ENCODE assay signal across 25 cellular contexts in genomic region chr11:12453243-12453642, GRCh38.
A peak's percentile ranks its signal among the peaks of the same experiment; 100 is the strongest.
DNase-seq lines count a peak whose midpoint lies in the region; ATAC-seq and TF ChIP-seq lines count a peak whose summit lies in the region.
"Had no signal": no experiment of that assay in that cellular context is flagged by ENCODE, and none has a peak within 500 bp of the region (broad histone marks: within the 10 kb centered on the region; RNA-seq: fewer than 3 reads in every experiment).

No MANE protein-coding gene starts in this region.

- H2BK20ac ChIP-seq in H9 (ENCODE audit: low read depth, low read length, poor library complexity, severe bottlenecking) (no peak overlapping the region), IMR-90 (ENCODE audit: low read depth, low read length) (no peak overlapping the region)

- DNase-seq in H9, result no peak
- DNase-seq in IMR-90, result no peak
- DNase-seq in mesothelial cell of epicardium (ENCODE audit: low spot score in 2 of 2, unreplicated experiment in 2 of 2), result no peak
- DNase-seq in NOMO-1 (lab: John Stamatoyannopoulos, UW; ENCODE audit: unreplicated experiment in 2 of 2), result no peak
- no peak for DNase-seq in D341Med (ENCODE audit: low spot score)
- DNase-seq in activated CD4-positive, alpha-beta T cell treated with anti-CD3 and anti-CD28 coated beads, Interleukin-2, amount 50 U/mL, for 1 hour, result no peak
- DNase-seq: Caco-2; DMS 273 treated with DMSO at 0.1 percent for 48 hours; DMS79; GF-D8; GOT3; HCEC 1CT; NCI-H1092; NCI-H1417 treated with DMSO at 0.1 percent for 48 hours; NCI-H187 treated with DMSO at 0.1 percent for 48 hours; NCI-H446 treated with DMSO at 0.1 percent for 48 hours; NCI-H526; NCI-H82; NK-92 treated with Interleukin-12 subunit alpha and Interleukin-12 subunit beta, amount 100 ng/mL, for 24 hours; PC-9; SHP77 had no signal

- H3K79me1 ChIP-seq in H9 (ENCODE audit: insufficient read depth, low read depth, low read length, poor library complexity, severe bottlenecking) (no peaks in the 10 kb centered on the region), IMR-90 (ENCODE audit: low read depth in 1 of 2, low read length in 2 of 2) (peaks cover 50 to 93% of the 10 kb centered on the region in 2 experiments)

- H2AK5ac ChIP-seq in H9 (ENCODE audit: insufficient read length, low read length) (no peak overlapping the region), IMR-90 (ENCODE audit: low read depth, low read length) (peak overlapping the region; percentile 23; the same call in 1 of the 2 replicates)

- no peak overlapping the region for H2BK15ac ChIP-seq in H9 (ENCODE audit: low read depth, low read length)
- no peak overlapping the region for H2BK15ac ChIP-seq in IMR-90 (ENCODE audit: low read depth, low read length)

- H3K4me2 ChIP-seq in H9 (ENCODE audit: insufficient read depth, insufficient read length, low read length), result no peak overlapping the region
- no peak overlapping the region for H3K4me2 ChIP-seq in IMR-90 (ENCODE audit: low read depth, low read length)
- H3K4me2 ChIP-seq: PC-9 had no signal

- no peak overlapping the region for H3K27ac ChIP-seq in H9 (ENCODE audit: insufficient read length, low read depth, low read length)
- H3K27ac ChIP-seq in IMR-90 (ENCODE audit: insufficient read depth, low read length), result no peak overlapping the region
- peak overlapping the region; percentile 49 for H3K27ac ChIP-seq in stomach smooth muscle (ENCODE audit: low read length)
- H3K27ac ChIP-seq: C4-2B, PC-9 had no signal

- in situ Hi-C loops in IMR-90 (cut with MboI; ENCODE audit: low sequenced_read_pairs), result no loop called here

- peaks cover 3% of the 10 kb centered on the region; the same call in 1 of the 2 replicates for H3K36me3 ChIP-seq in IMR-90 (ENCODE audit: control insufficient read depth, insufficient read depth, low read length)
- H3K36me3 ChIP-seq in stomach smooth muscle (ENCODE audit: control insufficient read depth in 2 of 2, insufficient read depth in 2 of 2, low read length in 2 of 2), result peaks cover 0 to 2% of the 10 kb centered on the region in 2 donors

- H3K56ac ChIP-seq in H9 (ENCODE audit: insufficient read length, low read depth, low read length), result no peak overlapping the region
- H3K56ac ChIP-seq in IMR-90 (ENCODE audit: extremely low read depth, insufficient read depth, low read length), result no peak overlapping the region

- H3K79me2 ChIP-seq in H9 (ENCODE audit: insufficient read depth, low read length), result no peaks in the 10 kb centered on the region

- WGBS in H9 (ENCODE audit: extremely low coverage, insufficient read length, low lambda C conversion rate), result no CpG with 5 or more reads among the region's 2 CpGs
- WGBS in IMR-90 (ENCODE audit: extremely low coverage in 2 of 2, insufficient read length in 1 of 2), 2 experiments, result 100% methylated on average over 1 of the region's 2 CpGs; no CpG with 5 or more reads in 1 of the 2 experiments

- no peak overlapping the region for H2BK120ac ChIP-seq in H9 (ENCODE audit: low read depth, low read length, poor library complexity, severe bottlenecking)
- no peak overlapping the region for H2BK120ac ChIP-seq in IMR-90 (ENCODE audit: low read depth, low read length)

- H3K36me3 Mint-ChIP-seq in H9 (ENCODE audit: insufficient read depth in 1 of 3, low read depth in 3 of 3) (no peaks in the 10 kb centered on the region; a peak in 1 of 7 replicates), mesothelial cell of epicardium (no peaks in the 10 kb centered on the region)
- H3K36me3 Mint-ChIP-seq: CD8-positive, alpha-beta T cell had no signal

- ATAC-seq in IMR-90 (ENCODE audit: low read depth), result no peak
- ATAC-seq: CD8-positive, alpha-beta T cell had no signal

- no peak overlapping the region for H2BK5ac ChIP-seq in H9 (ENCODE audit: insufficient read length, low read length)
- no peak overlapping the region for H2BK5ac ChIP-seq in IMR-90 (ENCODE audit: low read depth, low read length, poor library complexity, severe bottlenecking)

- TF ChIP-seq RAD21 in IMR-90 (IDR thresholded peaks at IDR 0.05; ENCODE audit: low read length), result no peak

- H3K4me1 Mint-ChIP-seq in H9 (peaks cover 17 to 21% of the 10 kb centered on the region in 2 experiments), mesothelial cell of epicardium (peaks cover 13% of the 10 kb centered on the region)
- H3K4me1 Mint-ChIP-seq: B cell had no signal

- no peak overlapping the region for H4K91ac ChIP-seq in H9 (ENCODE audit: insufficient read length, low read depth, low read length)
- H4K91ac ChIP-seq in IMR-90 (ENCODE audit: insufficient read depth, low read depth, low read length), result no peak overlapping the region

- no peak for TF ChIP-seq CTCF in H9 (conservative IDR thresholded peaks at IDR 0.05)
- no peak for TF ChIP-seq CTCF in IMR-90 (conservative IDR thresholded peaks at IDR 0.05; ENCODE audit: low read depth, low read length)
- TF ChIP-seq CTCF in mesothelial cell of epicardium (IDR thresholded peaks at IDR 0.05; ENCODE audit: unreplicated experiment), result no peak

- peaks cover 2% of the 10 kb centered on the region; the same call in 1 of the 2 replicates for H3K27me3 ChIP-seq in H9 (ENCODE audit: insufficient read depth, low read length)
- no peaks in the 10 kb centered on the region for H3K27me3 ChIP-seq in IMR-90 (ENCODE audit: control insufficient read depth, insufficient read depth, low read length)
- H3K27me3 ChIP-seq in stomach smooth muscle (ENCODE audit: control insufficient read depth in 1 of 2, insufficient read depth in 2 of 2, low read length in 2 of 2), result no peaks in the 10 kb centered on the region

- H3K4me3 Mint-ChIP-seq in H9 (no peak overlapping the region), mesothelial cell of epicardium (no peak overlapping the region)
- H3K4me3 Mint-ChIP-seq: B cell; CD8-positive, alpha-beta T cell had no signal

- no peak overlapping the region for H4K8ac ChIP-seq in H9 (replicated peaks; ENCODE audit: insufficient read length, low read depth, low read length)
- H4K8ac ChIP-seq in IMR-90 (ENCODE audit: low read depth in 2 of 2, low read length in 2 of 2), result no peak overlapping the region

- no peak overlapping the region for H2AK9ac ChIP-seq in IMR-90 (replicated peaks; ENCODE audit: low read depth, low read length, poor library complexity)

- H2AFZ ChIP-seq in H9 (ENCODE audit: low read length), result no peak overlapping the region
- no peak overlapping the region for H2AFZ ChIP-seq in IMR-90 (replicated peaks; ENCODE audit: low read length, poor library complexity)
- H2AFZ ChIP-seq: PC-9 had no signal

- no TSS peak for BruUV-seq in IMR-90 (replicated peaks; lab: Mats Ljungman, UMichigan)

- no peaks in the 10 kb centered on the region for H3K27me3 Mint-ChIP-seq in H9 (ENCODE audit: low read depth)
- no peaks in the 10 kb centered on the region for H3K27me3 Mint-ChIP-seq in mesothelial cell of epicardium (ENCODE audit: low read depth)

- H3K23ac ChIP-seq in H9 (ENCODE audit: insufficient read length, low read depth, low read length) (no peak overlapping the region), IMR-90 (ENCODE audit: low read depth, low read length) (no peak overlapping the region)

- no peak overlapping the region for H3T11ph ChIP-seq in H9 (ENCODE audit: low read length)

- H3K9me1 ChIP-seq in IMR-90 (ENCODE audit: insufficient read depth, low read length), result peaks cover 58% of the 10 kb centered on the region

- 0 out of 2 replicates have a peak, but pooled peaks cover 2% of the 10 kb centered on the region for H3K4me1 ChIP-seq in H9 (ENCODE audit: insufficient read depth, low read length)
- H3K4me1 ChIP-seq in IMR-90 (ENCODE audit: control insufficient read depth, insufficient read depth, low read length), result peaks cover 44% of the 10 kb centered on the region
- peaks cover 63% of the 10 kb centered on the region for H3K4me1 ChIP-seq in stomach smooth muscle (ENCODE audit: control insufficient read depth, insufficient read depth, low read length)
- H3K4me1 ChIP-seq: Caco-2 had no signal

- no peak overlapping the region for H4K5ac ChIP-seq in H9 (ENCODE audit: insufficient read length, low read depth, low read length)
- no peak overlapping the region for H4K5ac ChIP-seq in IMR-90 (ENCODE audit: low read depth, low read length)

- intact Hi-C loops in IMR-90 (cut with micrococcal nuclease), result no loop called here

- H3K27ac Mint-ChIP-seq in H9, result peak overlapping the region in 2 of 3 experiments; percentile 79 to 92; a peak in 4 of 7 replicates
- H3K27ac Mint-ChIP-seq in mesothelial cell of epicardium, result peak overlapping the region; percentile 18
- H3K27ac Mint-ChIP-seq: B cell; CD8-positive, alpha-beta T cell had no signal

- H3K14ac ChIP-seq in H9 (ENCODE audit: insufficient read depth, low read length) (no peak overlapping the region), IMR-90 (replicated peaks; ENCODE audit: low read depth, low read length) (no peak overlapping the region)

- H3K4me3 ChIP-seq in IMR-90 (ENCODE audit: insufficient read depth, low read depth, low read length), result no peak overlapping the region
- H3K4me3 ChIP-seq in stomach smooth muscle (ENCODE audit: low read length in 2 of 2), result no peak overlapping the region
- H3K4me3 ChIP-seq: PC-9 had no signal

- H3K9me3 Mint-ChIP-seq in H9 (no peaks in the 10 kb centered on the region), mesothelial cell of epicardium (no peaks in the 10 kb centered on the region)
- H3K9me3 Mint-ChIP-seq: CD8-positive, alpha-beta T cell had no signal

- no peak overlapping the region for H3K9ac ChIP-seq in H9 (ENCODE audit: extremely low read depth, insufficient read length, low read length)
- no peak overlapping the region for H3K9ac ChIP-seq in IMR-90 (ENCODE audit: low read depth, low read length)
- H3K9ac ChIP-seq in stomach smooth muscle (ENCODE audit: low read length in 2 of 2), result no peak overlapping the region

- H3K23me2 ChIP-seq in H9 (ENCODE audit: insufficient read length, low read depth, low read length, poor library complexity, severe bottlenecking), result no peaks in the 10 kb centered on the region

- no peak overlapping the region for H2BK12ac ChIP-seq in H9 (ENCODE audit: insufficient read length, low read depth, low read length)

- POLR2A ChIA-PET in IMR-90 (lab: Charles Lee; ENCODE audit: unreplicated experiment), result no interaction called here

- H3K4ac ChIP-seq in H9 (ENCODE audit: low read depth, low read length) (no peak overlapping the region), IMR-90 (ENCODE audit: low read depth, low read length) (no peak overlapping the region)

- dilution Hi-C loops in IMR-90 (cut with HindIII; ENCODE audit: low sequenced_read_pairs, unreplicated experiment), result no loop called here

- no peaks in the 10 kb centered on the region for H3K9me3 ChIP-seq in H9 (ENCODE audit: control insufficient read depth, low read depth, low read length)
- H3K9me3 ChIP-seq in IMR-90 (ENCODE audit: control insufficient read depth, insufficient read depth, low read length), result no peaks in the 10 kb centered on the region
- no peaks in the 10 kb centered on the region for H3K9me3 ChIP-seq in stomach smooth muscle (ENCODE audit: control insufficient read depth in 2 of 2, low read length in 2 of 2)
- H3K9me3 ChIP-seq: Caco-2 had no signal

- CTCF ChIA-PET in IMR-90 (lab: Yijun Ruan, JAX), result interaction anchor here (0.9 to 1.5 kb wide), 2 partner anchors 25 to 700 kb away, joined by 3 read pairs; no protein-coding TSS in a partner anchor

- H4K20me1 ChIP-seq in H9 (ENCODE audit: control insufficient read depth, insufficient read depth, insufficient read length) (no peaks in the 10 kb centered on the region), IMR-90 (ENCODE audit: insufficient read depth, low read length) (peaks cover 71% of the 10 kb centered on the region)

- TF ChIP-seq POLR2A in IMR-90 (IDR thresholded peaks at IDR 0.05; ENCODE audit: low read depth, low read length), result no peak

- H3K18ac ChIP-seq in H9 (ENCODE audit: insufficient read length, low read depth, low read length) (no peak overlapping the region), IMR-90 (ENCODE audit: low read depth, low read length) (no peak overlapping the region)
